Comparison of ENCODE assay signal across 10 cellular contexts in the genomic region with DNA sequence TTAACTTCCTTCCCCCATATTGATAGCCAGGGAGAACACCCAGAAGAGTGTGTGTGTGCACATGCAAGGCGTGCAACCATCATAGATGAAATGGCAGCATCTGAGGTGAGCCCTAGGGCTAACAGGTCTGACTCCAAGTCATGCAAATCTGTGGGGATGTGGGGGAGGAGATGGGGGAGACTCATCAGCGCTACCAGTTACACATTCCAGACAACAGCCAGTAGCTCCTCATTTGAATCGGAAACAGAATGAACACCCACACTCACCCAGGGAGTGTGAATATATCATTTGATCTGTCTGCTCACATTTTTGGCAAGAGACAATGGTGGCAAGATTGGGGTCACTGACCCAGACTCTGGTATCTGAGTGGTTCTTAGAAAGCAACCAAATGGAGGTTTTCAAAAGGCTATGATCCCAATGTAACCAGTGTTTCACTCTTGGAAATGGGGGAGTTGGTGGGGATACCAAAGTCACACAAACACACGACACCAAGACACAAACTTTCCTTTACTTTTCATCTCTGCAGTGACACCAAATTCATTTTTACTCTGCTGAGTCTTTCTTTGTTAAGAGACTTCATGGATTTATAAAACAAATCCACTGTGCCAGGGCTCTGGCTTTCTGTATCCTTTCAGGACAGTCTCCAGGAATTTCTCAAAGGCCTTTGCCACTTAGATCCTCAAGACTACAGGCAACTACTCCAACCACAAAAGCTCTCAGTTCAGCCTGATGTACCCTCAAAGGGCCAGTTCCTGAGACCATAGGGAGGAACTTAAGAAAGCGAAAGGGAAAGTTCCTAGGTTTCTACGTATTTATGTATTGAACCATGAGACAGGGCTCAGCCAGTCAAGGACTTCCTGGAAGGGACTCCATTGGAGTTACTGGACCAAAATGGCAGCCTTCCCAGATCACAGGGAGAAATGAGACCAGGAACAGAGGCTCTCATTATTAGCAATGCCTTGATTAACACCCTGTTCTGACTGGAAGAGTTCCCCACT. TPM values are rescaled to one million over a fixed set of nuclear protein-coding genes. Genes with fewer than 3 reads are reported as not detected.
A peak's percentile ranks its signal among the peaks of the same experiment; 100 is the strongest.
DNase-seq lines count a peak whose midpoint lies in the region; ATAC-seq and TF ChIP-seq lines count a peak whose summit lies in the region.
"Had no signal": no experiment of that assay in that cellular context is flagged by ENCODE, and none has a peak within 500 bp of the region (broad histone marks: within the 10 kb centered on the region; RNA-seq: fewer than 3 reads in every experiment).

No MANE protein-coding gene starts in this region.

- peak overlapping the region; percentile 48 for H3K4me3 Mint-ChIP-seq in activated T-helper 2 cell treated with anti-CD3 and anti-CD28 coated beads, Interferon-gamma antibody, Interleukin-2, Interleukin-4, amounts not matched to agents 10 μg/mL and 5 μg/mL and 100 μg/mL, durations not matched to agents 14 hours and 24 hours and 36 hours (ENCODE audit: low read depth)

- H3K27me3 ChIP-seq in DND-41 (ENCODE audit: insufficient read depth, low read length, poor library complexity) (no peaks in the 10 kb centered on the region), prostate gland (replicated peaks; ENCODE audit: insufficient read depth) (no peaks in the 10 kb centered on the region)

- H3K4me1 Mint-ChIP-seq in activated T-helper 2 cell treated with anti-CD3 and anti-CD28 coated beads, Interferon-gamma antibody, Interleukin-2, Interleukin-4, amounts not matched to agents 10 μg/mL and 5 μg/mL and 100 μg/mL, durations not matched to agents 14 hours and 24 hours and 36 hours (ENCODE audit: low read depth) = peaks cover 21% of the 10 kb centered on the region

- peak overlapping the region; percentile 7 for H3K27ac Mint-ChIP-seq in activated T-helper 2 cell treated with anti-CD3 and anti-CD28 coated beads, Interferon-gamma antibody, Interleukin-2, Interleukin-4, amounts not matched to agents 10 μg/mL and 5 μg/mL and 100 μg/mL, durations not matched to agents 14 hours and 24 hours and 36 hours
- H3K27ac Mint-ChIP-seq: activated T-cell treated with anti-CD3 and anti-CD28 coated beads, Interleukin-2, amount 50 U/mL, for 24 hours had no signal

- WGBS in prostate gland = 96% methylated on average over 6 of the region's 6 CpGs

- H3K27me3 Mint-ChIP-seq in activated T-helper 2 cell treated with anti-CD3 and anti-CD28 coated beads, Interferon-gamma antibody, Interleukin-2, Interleukin-4, amounts not matched to agents 10 μg/mL and 5 μg/mL and 100 μg/mL, durations not matched to agents 14 hours and 24 hours and 36 hours (ENCODE audit: low read depth) = peaks cover 30% of the 10 kb centered on the region

- intact Hi-C loops in activated T-helper 2 cell treated with anti-CD3 and anti-CD28 coated beads, Interferon-gamma antibody, Interleukin-2, Interleukin-4, amounts not matched to agents 10 μg/mL and 5 μg/mL and 100 μg/mL, durations not matched to agents 14 hours and 24 hours and 36 hours (cut with micrococcal nuclease) = no loop called here
- intact Hi-C loops in prostate gland (cut with DNase I) = no loop called here

- TF ChIP-seq POLR2A in prostate gland (IDR thresholded peaks at IDR 0.05) = no peak

- no peak overlapping the region for H3K27ac ChIP-seq in DND-41 (ENCODE audit: low read length)
- no peak overlapping the region for H3K27ac ChIP-seq in prostate gland

- no peaks in the 10 kb centered on the region for H3K79me2 ChIP-seq in DND-41 (ENCODE audit: insufficient read depth, low read length)

- no peak overlapping the region for H3K9ac ChIP-seq in DND-41 (ENCODE audit: low read depth, low read length)

- DNase-seq in DND-41 (no peak), medulla oblongata (ENCODE audit: extremely low spot score) (peak; percentile 74), dedifferentiated amniotic fluid mesenchymal stem cell (ENCODE audit: extremely low spot score) (no peak), prostate gland (ENCODE audit: low spot score) (no peak), iPS-NIHi11 (ENCODE audit: low spot score) (no peak)
- DNase-seq in activated T-helper 2 cell treated with anti-CD3 and anti-CD28 coated beads, Interferon-gamma antibody, Interleukin-2, Interleukin-4, amounts not matched to agents 10 μg/mL and 5 μg/mL and 100 μg/mL, durations not matched to agents 14 hours and 24 hours and 36 hours (ENCODE audit: low spot score) = no peak
- DNase-seq in activated CD4-positive, CD25-positive, alpha-beta regulatory T cell (lab: John Stamatoyannopoulos, UW) = no peak
- DNase-seq: activated T-cell treated with anti-CD3 and anti-CD28 coated beads, Interleukin-2, amount 50 U/mL, for 24 hours; DMS53 had no signal

- peak overlapping the region; percentile 27 for H2AFZ ChIP-seq in DND-41 (ENCODE audit: low read depth, low read length)

- H3K9me3 ChIP-seq in DND-41 (ENCODE audit: insufficient read depth, low read length, severe bottlenecking) (no peaks in the 10 kb centered on the region), prostate gland (no peaks in the 10 kb centered on the region)

- no peaks in the 10 kb centered on the region for H3K9me3 Mint-ChIP-seq in activated T-helper 2 cell treated with anti-CD3 and anti-CD28 coated beads, Interferon-gamma antibody, Interleukin-2, Interleukin-4, amounts not matched to agents 10 μg/mL and 5 μg/mL and 100 μg/mL, durations not matched to agents 14 hours and 24 hours and 36 hours
- H3K9me3 Mint-ChIP-seq: activated T-cell treated with anti-CD3 and anti-CD28 coated beads, Interleukin-2, amount 50 U/mL, for 24 hours had no signal

- peaks cover 15% of the 10 kb centered on the region for H3K36me3 Mint-ChIP-seq in activated T-helper 2 cell treated with anti-CD3 and anti-CD28 coated beads, Interferon-gamma antibody, Interleukin-2, Interleukin-4, amounts not matched to agents 10 μg/mL and 5 μg/mL and 100 μg/mL, durations not matched to agents 14 hours and 24 hours and 36 hours (ENCODE audit: low read depth)

- 0 out of 3 replicates have a peak, but pooled peaks have one; percentile 42 for ATAC-seq in DND-41 (ENCODE audit: insufficient read depth, low read depth)
- peak; percentile 58 for ATAC-seq in HG02798 (IDR thresholded peaks at IDR 0.05; ENCODE audit: poor library complexity, unreplicated experiment)

- H3K36me3 ChIP-seq in DND-41 (ENCODE audit: insufficient read depth, low read length) (no peaks in the 10 kb centered on the region), prostate gland (no peaks in the 10 kb centered on the region)

- H3K4me3 ChIP-seq in DND-41 (ENCODE audit: low read depth in 1 of 2, low read length in 2 of 2) = no peak overlapping the region
- H3K4me3 ChIP-seq in prostate gland = no peak overlapping the region

- H3K4me1 ChIP-seq in DND-41 (ENCODE audit: insufficient read depth, low read length) (no peaks in the 10 kb centered on the region), prostate gland (replicated peaks) (peaks cover 4% of the 10 kb centered on the region)

- TF ChIP-seq CTCF in DND-41 (IDR thresholded peaks at IDR 0.05; ENCODE audit: borderline replicate concordance, extremely low read depth, low read length, poor library complexity, severe bottlenecking) (no peak), prostate gland (IDR thresholded peaks at IDR 0.05) (no peak)

- no peak overlapping the region for H3K4me2 ChIP-seq in DND-41 (ENCODE audit: insufficient read depth, low read length)

- no peaks in the 10 kb centered on the region for H4K20me1 ChIP-seq in DND-41 (ENCODE audit: insufficient read depth, low read length)

RNA-seq across cellular contexts. Expression of a gene that starts 2.2 kb away (rescaled TPM):
- 7.4 and 8.1 TPM in 2 replicates for total RNA-seq in activated T-helper 2 cell treated with anti-CD3 and anti-CD28 coated beads, Interferon-gamma antibody, Interleukin-2, Interleukin-4, amounts not matched to agents 10 μg/mL and 5 μg/mL and 100 μg/mL, durations not matched to agents 14 hours and 24 hours and 36 hours
- total RNA-seq in prostate gland = 10 to 100 TPM; 14.3 to 21.5 TPM
